In the genomic region with DNA sequence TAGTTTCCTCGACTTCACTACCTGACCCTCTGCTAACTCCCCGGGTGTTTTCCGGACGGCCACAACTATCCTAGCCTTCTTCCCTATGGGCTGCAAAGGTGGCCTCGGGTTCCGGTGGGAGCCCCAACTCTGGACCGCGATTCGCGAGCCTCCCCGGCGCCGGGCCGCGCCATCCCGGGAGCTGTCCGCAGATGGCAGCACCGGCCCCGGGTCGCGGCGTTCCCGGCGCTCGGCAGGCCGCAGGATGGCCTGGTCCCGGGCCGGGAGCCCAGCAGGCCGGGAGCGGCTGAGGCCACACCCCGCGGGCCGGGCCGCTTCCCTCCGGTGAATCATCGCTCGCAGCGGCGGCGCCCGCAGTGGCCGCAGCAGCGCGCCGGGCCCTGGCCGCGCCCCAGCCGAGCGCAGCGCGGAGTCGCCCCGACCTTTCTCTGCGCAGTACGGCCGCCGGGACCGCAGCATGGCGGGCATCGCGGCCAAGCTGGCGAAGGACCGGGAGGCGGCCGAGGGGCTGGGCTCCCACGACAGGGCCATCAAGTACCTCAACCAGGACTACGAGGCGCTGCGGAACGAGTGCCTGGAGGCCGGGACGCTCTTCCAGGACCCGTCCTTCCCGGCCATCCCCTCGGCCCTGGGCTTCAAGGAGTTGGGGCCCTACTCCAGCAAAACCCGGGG, we compare ENCODE assay signal across 1 cellular context.
TF ChIP-seq lines count a peak whose summit lies in the region.

A gene (plus strand): TSS at position 356 of the 672 bp plus-strand sequence. CDS start 102 bp downstream, at position 458.

TF ChIP-seq in K562, 482 proteins besides CTCF, POLR2A, EP300 and RAD21 (continued from another document and continues in another):
- TF ChIP-seq, protein P1, sequence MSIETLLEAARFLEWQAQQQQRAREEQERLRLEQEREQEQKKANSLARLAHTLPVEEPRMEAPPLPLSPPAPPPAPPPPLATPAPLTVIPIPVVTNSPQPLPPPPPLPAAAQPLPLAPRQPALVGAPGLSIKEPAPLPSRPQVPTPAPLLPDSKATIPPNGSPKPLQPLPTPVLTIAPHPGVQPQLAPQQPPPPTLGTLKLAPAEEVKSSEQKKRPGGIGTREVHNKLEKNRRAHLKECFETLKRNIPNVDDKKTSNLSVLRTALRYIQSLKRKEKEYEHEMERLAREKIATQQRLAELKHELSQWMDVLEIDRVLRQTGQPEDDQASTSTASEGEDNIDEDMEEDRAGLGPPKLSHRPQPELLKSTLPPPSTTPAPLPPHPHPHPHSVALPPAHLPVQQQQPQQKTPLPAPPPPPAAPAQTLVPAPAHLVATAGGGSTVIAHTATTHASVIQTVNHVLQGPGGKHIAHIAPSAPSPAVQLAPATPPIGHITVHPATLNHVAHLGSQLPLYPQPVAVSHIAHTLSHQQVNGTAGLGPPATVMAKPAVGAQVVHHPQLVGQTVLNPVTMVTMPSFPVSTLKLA (conservative IDR thresholded peaks at IDR 0.05), result 0 out of 4 replicates have a peak, but pooled peaks of 1 of the 2 experiments have one; percentile 32
- peak; percentile 91; the same call in 1 of the 2 replicates for TF ChIP-seq ERF (CRISPR knock-in tag; IDR thresholded peaks at IDR 0.05)
- no peak for TF ChIP-seq CSDE1 (IDR thresholded peaks at IDR 0.05)
- TF ChIP-seq, protein P2, sequence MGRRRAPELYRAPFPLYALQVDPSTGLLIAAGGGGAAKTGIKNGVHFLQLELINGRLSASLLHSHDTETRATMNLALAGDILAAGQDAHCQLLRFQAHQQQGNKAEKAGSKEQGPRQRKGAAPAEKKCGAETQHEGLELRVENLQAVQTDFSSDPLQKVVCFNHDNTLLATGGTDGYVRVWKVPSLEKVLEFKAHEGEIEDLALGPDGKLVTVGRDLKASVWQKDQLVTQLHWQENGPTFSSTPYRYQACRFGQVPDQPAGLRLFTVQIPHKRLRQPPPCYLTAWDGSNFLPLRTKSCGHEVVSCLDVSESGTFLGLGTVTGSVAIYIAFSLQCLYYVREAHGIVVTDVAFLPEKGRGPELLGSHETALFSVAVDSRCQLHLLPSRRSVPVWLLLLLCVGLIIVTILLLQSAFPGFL (CRISPR knock-in tag; IDR thresholded peaks at IDR 0.05), result 0 out of 2 replicates have a peak, but pooled peaks have one; percentile 47
- TF ChIP-seq ZNF165 (CRISPR knock-in tag; IDR thresholded peaks at IDR 0.05; ENCODE audit: borderline replicate concordance), result 0 out of 2 replicates have a peak, but pooled peaks have one; percentile 13
- TF ChIP-seq, protein P3, sequence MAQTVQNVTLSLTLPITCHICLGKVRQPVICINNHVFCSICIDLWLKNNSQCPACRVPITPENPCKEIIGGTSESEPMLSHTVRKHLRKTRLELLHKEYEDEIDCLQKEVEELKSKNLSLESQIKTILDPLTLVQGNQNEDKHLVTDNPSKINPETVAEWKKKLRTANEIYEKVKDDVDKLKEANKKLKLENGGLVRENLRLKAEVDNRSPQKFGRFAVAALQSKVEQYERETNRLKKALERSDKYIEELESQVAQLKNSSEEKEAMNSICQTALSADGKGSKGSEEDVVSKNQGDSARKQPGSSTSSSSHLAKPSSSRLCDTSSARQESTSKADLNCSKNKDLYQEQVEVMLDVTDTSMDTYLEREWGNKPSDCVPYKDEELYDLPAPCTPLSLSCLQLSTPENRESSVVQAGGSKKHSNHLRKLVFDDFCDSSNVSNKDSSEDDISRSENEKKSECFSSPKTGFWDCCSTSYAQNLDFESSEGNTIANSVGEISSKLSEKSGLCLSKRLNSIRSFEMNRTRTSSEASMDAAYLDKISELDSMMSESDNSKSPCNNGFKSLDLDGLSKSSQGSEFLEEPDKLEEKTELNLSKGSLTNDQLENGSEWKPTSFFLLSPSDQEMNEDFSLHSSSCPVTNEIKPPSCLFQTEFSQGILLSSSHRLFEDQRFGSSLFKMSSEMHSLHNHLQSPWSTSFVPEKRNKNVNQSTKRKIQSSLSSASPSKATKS (CRISPR knock-in tag; IDR thresholded peaks at IDR 0.05), result no peak
- TF ChIP-seq, protein P4, sequence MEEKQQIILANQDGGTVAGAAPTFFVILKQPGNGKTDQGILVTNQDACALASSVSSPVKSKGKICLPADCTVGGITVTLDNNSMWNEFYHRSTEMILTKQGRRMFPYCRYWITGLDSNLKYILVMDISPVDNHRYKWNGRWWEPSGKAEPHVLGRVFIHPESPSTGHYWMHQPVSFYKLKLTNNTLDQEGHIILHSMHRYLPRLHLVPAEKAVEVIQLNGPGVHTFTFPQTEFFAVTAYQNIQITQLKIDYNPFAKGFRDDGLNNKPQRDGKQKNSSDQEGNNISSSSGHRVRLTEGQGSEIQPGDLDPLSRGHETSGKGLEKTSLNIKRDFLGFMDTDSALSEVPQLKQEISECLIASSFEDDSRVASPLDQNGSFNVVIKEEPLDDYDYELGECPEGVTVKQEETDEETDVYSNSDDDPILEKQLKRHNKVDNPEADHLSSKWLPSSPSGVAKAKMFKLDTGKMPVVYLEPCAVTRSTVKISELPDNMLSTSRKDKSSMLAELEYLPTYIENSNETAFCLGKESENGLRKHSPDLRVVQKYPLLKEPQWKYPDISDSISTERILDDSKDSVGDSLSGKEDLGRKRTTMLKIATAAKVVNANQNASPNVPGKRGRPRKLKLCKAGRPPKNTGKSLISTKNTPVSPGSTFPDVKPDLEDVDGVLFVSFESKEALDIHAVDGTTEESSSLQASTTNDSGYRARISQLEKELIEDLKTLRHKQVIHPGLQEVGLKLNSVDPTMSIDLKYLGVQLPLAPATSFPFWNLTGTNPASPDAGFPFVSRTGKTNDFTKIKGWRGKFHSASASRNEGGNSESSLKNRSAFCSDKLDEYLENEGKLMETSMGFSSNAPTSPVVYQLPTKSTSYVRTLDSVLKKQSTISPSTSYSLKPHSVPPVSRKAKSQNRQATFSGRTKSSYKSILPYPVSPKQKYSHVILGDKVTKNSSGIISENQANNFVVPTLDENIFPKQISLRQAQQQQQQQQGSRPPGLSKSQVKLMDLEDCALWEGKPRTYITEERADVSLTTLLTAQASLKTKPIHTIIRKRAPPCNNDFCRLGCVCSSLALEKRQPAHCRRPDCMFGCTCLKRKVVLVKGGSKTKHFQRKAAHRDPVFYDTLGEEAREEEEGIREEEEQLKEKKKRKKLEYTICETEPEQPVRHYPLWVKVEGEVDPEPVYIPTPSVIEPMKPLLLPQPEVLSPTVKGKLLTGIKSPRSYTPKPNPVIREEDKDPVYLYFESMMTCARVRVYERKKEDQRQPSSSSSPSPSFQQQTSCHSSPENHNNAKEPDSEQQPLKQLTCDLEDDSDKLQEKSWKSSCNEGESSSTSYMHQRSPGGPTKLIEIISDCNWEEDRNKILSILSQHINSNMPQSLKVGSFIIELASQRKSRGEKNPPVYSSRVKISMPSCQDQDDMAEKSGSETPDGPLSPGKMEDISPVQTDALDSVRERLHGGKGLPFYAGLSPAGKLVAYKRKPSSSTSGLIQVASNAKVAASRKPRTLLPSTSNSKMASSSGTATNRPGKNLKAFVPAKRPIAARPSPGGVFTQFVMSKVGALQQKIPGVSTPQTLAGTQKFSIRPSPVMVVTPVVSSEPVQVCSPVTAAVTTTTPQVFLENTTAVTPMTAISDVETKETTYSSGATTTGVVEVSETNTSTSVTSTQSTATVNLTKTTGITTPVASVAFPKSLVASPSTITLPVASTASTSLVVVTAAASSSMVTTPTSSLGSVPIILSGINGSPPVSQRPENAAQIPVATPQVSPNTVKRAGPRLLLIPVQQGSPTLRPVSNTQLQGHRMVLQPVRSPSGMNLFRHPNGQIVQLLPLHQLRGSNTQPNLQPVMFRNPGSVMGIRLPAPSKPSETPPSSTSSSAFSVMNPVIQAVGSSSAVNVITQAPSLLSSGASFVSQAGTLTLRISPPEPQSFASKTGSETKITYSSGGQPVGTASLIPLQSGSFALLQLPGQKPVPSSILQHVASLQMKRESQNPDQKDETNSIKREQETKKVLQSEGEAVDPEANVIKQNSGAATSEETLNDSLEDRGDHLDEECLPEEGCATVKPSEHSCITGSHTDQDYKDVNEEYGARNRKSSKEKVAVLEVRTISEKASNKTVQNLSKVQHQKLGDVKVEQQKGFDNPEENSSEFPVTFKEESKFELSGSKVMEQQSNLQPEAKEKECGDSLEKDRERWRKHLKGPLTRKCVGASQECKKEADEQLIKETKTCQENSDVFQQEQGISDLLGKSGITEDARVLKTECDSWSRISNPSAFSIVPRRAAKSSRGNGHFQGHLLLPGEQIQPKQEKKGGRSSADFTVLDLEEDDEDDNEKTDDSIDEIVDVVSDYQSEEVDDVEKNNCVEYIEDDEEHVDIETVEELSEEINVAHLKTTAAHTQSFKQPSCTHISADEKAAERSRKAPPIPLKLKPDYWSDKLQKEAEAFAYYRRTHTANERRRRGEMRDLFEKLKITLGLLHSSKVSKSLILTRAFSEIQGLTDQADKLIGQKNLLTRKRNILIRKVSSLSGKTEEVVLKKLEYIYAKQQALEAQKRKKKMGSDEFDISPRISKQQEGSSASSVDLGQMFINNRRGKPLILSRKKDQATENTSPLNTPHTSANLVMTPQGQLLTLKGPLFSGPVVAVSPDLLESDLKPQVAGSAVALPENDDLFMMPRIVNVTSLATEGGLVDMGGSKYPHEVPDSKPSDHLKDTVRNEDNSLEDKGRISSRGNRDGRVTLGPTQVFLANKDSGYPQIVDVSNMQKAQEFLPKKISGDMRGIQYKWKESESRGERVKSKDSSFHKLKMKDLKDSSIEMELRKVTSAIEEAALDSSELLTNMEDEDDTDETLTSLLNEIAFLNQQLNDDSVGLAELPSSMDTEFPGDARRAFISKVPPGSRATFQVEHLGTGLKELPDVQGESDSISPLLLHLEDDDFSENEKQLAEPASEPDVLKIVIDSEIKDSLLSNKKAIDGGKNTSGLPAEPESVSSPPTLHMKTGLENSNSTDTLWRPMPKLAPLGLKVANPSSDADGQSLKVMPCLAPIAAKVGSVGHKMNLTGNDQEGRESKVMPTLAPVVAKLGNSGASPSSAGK (IDR thresholded peaks at IDR 0.05), result no peak
- TF ChIP-seq, protein P5, sequence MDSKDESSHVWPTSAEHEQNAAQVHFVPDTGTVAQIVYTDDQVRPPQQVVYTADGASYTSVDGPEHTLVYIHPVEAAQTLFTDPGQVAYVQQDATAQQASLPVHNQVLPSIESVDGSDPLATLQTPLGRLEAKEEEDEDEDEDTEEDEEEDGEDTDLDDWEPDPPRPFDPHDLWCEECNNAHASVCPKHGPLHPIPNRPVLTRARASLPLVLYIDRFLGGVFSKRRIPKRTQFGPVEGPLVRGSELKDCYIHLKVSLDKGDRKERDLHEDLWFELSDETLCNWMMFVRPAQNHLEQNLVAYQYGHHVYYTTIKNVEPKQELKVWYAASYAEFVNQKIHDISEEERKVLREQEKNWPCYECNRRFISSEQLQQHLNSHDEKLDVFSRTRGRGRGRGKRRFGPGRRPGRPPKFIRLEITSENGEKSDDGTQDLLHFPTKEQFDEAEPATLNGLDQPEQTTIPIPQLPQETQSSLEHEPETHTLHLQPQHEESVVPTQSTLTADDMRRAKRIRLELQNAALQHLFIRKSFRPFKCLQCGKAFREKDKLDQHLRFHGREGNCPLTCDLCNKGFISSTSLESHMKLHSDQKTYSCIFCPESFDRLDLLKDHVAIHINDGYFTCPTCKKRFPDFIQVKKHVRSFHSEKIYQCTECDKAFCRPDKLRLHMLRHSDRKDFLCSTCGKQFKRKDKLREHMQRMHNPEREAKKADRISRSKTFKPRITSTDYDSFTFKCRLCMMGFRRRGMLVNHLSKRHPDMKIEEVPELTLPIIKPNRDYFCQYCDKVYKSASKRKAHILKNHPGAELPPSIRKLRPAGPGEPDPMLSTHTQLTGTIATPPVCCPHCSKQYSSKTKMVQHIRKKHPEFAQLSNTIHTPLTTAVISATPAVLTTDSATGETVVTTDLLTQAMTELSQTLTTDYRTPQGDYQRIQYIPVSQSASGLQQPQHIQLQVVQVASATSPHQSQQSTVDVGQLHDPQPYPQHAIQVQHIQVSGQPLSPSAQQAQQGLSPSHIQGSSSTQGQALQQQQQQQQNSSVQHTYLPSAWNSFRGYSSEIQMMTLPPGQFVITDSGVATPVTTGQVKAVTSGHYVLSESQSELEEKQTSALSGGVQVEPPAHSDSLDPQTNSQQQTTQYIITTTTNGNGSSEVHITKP (IDR thresholded peaks at IDR 0.05; ENCODE audit: partially characterized antibody), result no peak
- TF ChIP-seq, protein P6, sequence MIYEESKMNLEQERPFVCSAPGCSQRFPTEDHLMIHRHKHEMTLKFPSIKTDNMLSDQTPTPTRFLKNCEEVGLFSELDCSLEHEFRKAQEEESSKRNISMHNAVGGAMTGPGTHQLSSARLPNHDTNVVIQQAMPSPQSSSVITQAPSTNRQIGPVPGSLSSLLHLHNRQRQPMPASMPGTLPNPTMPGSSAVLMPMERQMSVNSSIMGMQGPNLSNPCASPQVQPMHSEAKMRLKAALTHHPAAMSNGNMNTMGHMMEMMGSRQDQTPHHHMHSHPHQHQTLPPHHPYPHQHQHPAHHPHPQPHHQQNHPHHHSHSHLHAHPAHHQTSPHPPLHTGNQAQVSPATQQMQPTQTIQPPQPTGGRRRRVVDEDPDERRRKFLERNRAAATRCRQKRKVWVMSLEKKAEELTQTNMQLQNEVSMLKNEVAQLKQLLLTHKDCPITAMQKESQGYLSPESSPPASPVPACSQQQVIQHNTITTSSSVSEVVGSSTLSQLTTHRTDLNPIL (CRISPR knock-in tag; IDR thresholded peaks at IDR 0.05), result no peak
- TF ChIP-seq ZNF239 (CRISPR knock-in tag; IDR thresholded peaks at IDR 0.05), result no peak
- no peak for TF ChIP-seq SREBF1 (IDR thresholded peaks at IDR 0.05; ENCODE audit: borderline replicate concordance, low read depth, low read length)
- 0 out of 4 replicates have a peak, but pooled peaks of 1 of the 2 experiments have one; percentile 52 for TF ChIP-seq TEAD1 (CRISPR knock-in tag; IDR thresholded peaks at IDR 0.05)
- TF ChIP-seq NUFIP1 (IDR thresholded peaks at IDR 0.05; ENCODE audit: partially characterized antibody), result no peak
- TF ChIP-seq KLF16 (IDR thresholded peaks at IDR 0.05), result no peak
- TF ChIP-seq, protein P7, sequence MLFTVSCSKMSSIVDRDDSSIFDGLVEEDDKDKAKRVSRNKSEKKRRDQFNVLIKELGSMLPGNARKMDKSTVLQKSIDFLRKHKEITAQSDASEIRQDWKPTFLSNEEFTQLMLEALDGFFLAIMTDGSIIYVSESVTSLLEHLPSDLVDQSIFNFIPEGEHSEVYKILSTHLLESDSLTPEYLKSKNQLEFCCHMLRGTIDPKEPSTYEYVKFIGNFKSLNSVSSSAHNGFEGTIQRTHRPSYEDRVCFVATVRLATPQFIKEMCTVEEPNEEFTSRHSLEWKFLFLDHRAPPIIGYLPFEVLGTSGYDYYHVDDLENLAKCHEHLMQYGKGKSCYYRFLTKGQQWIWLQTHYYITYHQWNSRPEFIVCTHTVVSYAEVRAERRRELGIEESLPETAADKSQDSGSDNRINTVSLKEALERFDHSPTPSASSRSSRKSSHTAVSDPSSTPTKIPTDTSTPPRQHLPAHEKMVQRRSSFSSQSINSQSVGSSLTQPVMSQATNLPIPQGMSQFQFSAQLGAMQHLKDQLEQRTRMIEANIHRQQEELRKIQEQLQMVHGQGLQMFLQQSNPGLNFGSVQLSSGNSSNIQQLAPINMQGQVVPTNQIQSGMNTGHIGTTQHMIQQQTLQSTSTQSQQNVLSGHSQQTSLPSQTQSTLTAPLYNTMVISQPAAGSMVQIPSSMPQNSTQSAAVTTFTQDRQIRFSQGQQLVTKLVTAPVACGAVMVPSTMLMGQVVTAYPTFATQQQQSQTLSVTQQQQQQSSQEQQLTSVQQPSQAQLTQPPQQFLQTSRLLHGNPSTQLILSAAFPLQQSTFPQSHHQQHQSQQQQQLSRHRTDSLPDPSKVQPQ (CRISPR knock-in tag; IDR thresholded peaks at IDR 0.05; ENCODE audit: borderline replicate concordance), result peak; percentile 15; the same call in 1 of the 2 replicates
- peak in 1 of 2 experiments; percentile 50; a peak in 2 of 4 replicates for TF ChIP-seq SIN3A (IDR thresholded peaks at IDR 0.05; ENCODE audit: borderline replicate concordance in 2 of 2, control insufficient read depth in 1 of 2, low read depth in 2 of 2, low read length in 2 of 2)
- TF ChIP-seq CEBPG (CRISPR knock-in tag; IDR thresholded peaks at IDR 0.05), result peak; percentile 34; the same call in 1 of the 2 replicates
- TF ChIP-seq CEBPG (tag; conservative IDR thresholded peaks at IDR 0.05 in 1 of 2, IDR thresholded peaks at IDR 0.05 in 1 of 2), result no peak
- TF ChIP-seq CBX1 (IDR thresholded peaks at IDR 0.05; ENCODE audit: low read depth), result peak; percentile 23; the same call in 1 of the 2 replicates
